Comparison of ENCODE assay signal across 8 cellular contexts in genomic region chr1:39408641-39409054, GRCh38.
DNase-seq lines count a peak whose midpoint lies in the region; ATAC-seq and TF ChIP-seq lines count a peak whose summit lies in the region.

No MANE protein-coding gene starts in this region.

- peak overlapping the region; percentile 55 for H3K27ac ChIP-seq in thymus (ENCODE audit: low read depth)

- peaks cover 5% of the 10 kb centered on the region for H3K36me3 Mint-ChIP-seq in activated naive CD8-positive, alpha-beta T cell treated with anti-CD3 and anti-CD28 coated beads for 36 hours
- peaks cover 8% of the 10 kb centered on the region for H3K36me3 Mint-ChIP-seq in osteocyte (ENCODE audit: unreplicated experiment)

- no peaks in the 10 kb centered on the region for H3K9me3 ChIP-seq in thymus (ENCODE audit: control insufficient read depth)

- H3K4me1 Mint-ChIP-seq in activated naive CD8-positive, alpha-beta T cell treated with anti-CD3 and anti-CD28 coated beads for 36 hours: peaks cover 61% of the 10 kb centered on the region
- peaks cover 74% of the 10 kb centered on the region for H3K4me1 Mint-ChIP-seq in osteocyte (ENCODE audit: unreplicated experiment)

- DNase-seq in GM04503 (ENCODE audit: low read depth) (peak; percentile 77), NCI-H1092 treated with DMSO at 0.1 percent for 48 hours (lab: John Stamatoyannopoulos, UW) (peak; percentile 98), SKM-1 (lab: John Stamatoyannopoulos, UW; ENCODE audit: unreplicated experiment) (peak; percentile 20), Right ventricle myocardium inferior (ENCODE audit: missing footprints) (peak; percentile 97), osteocyte (ENCODE audit: extremely low spot score, unreplicated experiment) (peak; percentile 98)
- DNase-seq in activated naive CD8-positive, alpha-beta T cell treated with anti-CD3 and anti-CD28 coated beads for 36 hours: peak; percentile 88

- H3K4me3 ChIP-seq in thymus (ENCODE audit: low read length): peak overlapping the region; percentile 87

- peaks cover 7% of the 10 kb centered on the region for H3K36me3 ChIP-seq in thymus (ENCODE audit: control insufficient read depth, insufficient read depth)

- no peaks in the 10 kb centered on the region for H3K9me3 Mint-ChIP-seq in activated naive CD8-positive, alpha-beta T cell treated with anti-CD3 and anti-CD28 coated beads for 36 hours
- H3K9me3 Mint-ChIP-seq in osteocyte (ENCODE audit: unreplicated experiment): no peaks in the 10 kb centered on the region

- intact Hi-C loops in Right ventricle myocardium inferior (cut with DNase I): loop anchor here (2.0 kb wide), 1 partner anchor 14 kb away; no protein-coding TSS in a partner anchor

- H3K4me3 Mint-ChIP-seq in activated naive CD8-positive, alpha-beta T cell treated with anti-CD3 and anti-CD28 coated beads for 36 hours: peak overlapping the region; percentile 81
- H3K4me3 Mint-ChIP-seq in osteocyte (ENCODE audit: unreplicated experiment): peak overlapping the region; percentile 81

- no peaks in the 10 kb centered on the region for H3K27me3 ChIP-seq in thymus (ENCODE audit: control insufficient read depth, insufficient read depth)

- no peaks in the 10 kb centered on the region for H3K27me3 Mint-ChIP-seq in activated naive CD8-positive, alpha-beta T cell treated with anti-CD3 and anti-CD28 coated beads for 36 hours
- no peaks in the 10 kb centered on the region for H3K27me3 Mint-ChIP-seq in osteocyte (ENCODE audit: unreplicated experiment)

- peaks cover 19% of the 10 kb centered on the region for H3K4me1 ChIP-seq in thymus (ENCODE audit: control insufficient read depth, insufficient read depth, low read length)

- no peak overlapping the region for H3K27ac Mint-ChIP-seq in activated naive CD8-positive, alpha-beta T cell treated with anti-CD3 and anti-CD28 coated beads for 36 hours
- H3K27ac Mint-ChIP-seq in osteocyte (ENCODE audit: unreplicated experiment): peak overlapping the region; percentile 94

- ATAC-seq in HG02610 (IDR thresholded peaks at IDR 0.05; ENCODE audit: unreplicated experiment) (peak; percentile 77), Right ventricle myocardium inferior (peak; percentile 94)

- under 1% methylated on average over 53 of the region's 53 CpGs for WGBS in thymus

- no peak for TF ChIP-seq CTCF in osteocyte (IDR thresholded peaks at IDR 0.05)

Comparison
In these comparisons a context has a peak if more than half of its experiments do, and no peak if none do; other contexts are left out.
1. Peak in every context shown above with its lines: DNase-seq, ATAC-seq, H3K4me3 ChIP-seq and H3K27ac ChIP-seq.
2. DNase-seq: peak in every context shown above with its lines; median percentile 98 in NCI-H1092 treated with DMSO at 0.1 percent for 48 hours; 98 in osteocyte; 97 in Right ventricle myocardium inferior; 88 in activated naive CD8-positive, alpha-beta T cell treated with anti-CD3 and anti-CD28 coated beads for 36 hours; 77 in GM04503; 20 in SKM-1.